ENCODE assay signal across 8 cellular contexts in genomic region chr9:136631038-136632000, GRCh38. TPM values are rescaled to one million over a fixed set of nuclear protein-coding genes. Genes with fewer than 3 reads are reported as not detected.
DNase-seq lines count a peak whose midpoint lies in the region; ATAC-seq, FAIRE-seq and TF ChIP-seq lines count a peak whose summit lies in the region.

No MANE protein-coding gene starts in this region.

- peaks cover 0 to 33% (median 6%) of the 10 kb centered on the region in 4 donors for H3K4me1 ChIP-seq in right lobe of liver

- peak; percentile 78 to 92 (median 86) for TF ChIP-seq CTCF in right lobe of liver (IDR thresholded peaks at IDR 0.05)

- H3K36me3 ChIP-seq in right lobe of liver = no peaks in the 10 kb centered on the region

- ATAC-seq in right lobe of liver (peak; percentile 63 to 77 (median 70)), HG03025 (IDR thresholded peaks at IDR 0.05; ENCODE audit: low FRiP score, unreplicated experiment) (no peak)

- H3K27ac ChIP-seq in right lobe of liver = no peak overlapping the region

- no peaks in the 10 kb centered on the region for H3K27me3 ChIP-seq in right lobe of liver

- peak; percentile 81 for DNase-seq in A172 (ENCODE audit: low spot score)
- DNase-seq in GM19239 (ENCODE audit: insufficient read length, low spot score) = peak; percentile 82
- DNase-seq in NCI-H446 (lab: John Stamatoyannopoulos, UW) = peak; percentile 33 to 36
- DNase-seq in activated CD4-positive, alpha-beta T cell treated with anti-CD3 and anti-CD28 coated beads for 4 hours = peak; percentile 70 to 82
- DNase-seq in cerebellum (ENCODE audit: low spot score) = peak; percentile 74
- DNase-seq in right lobe of liver = peak; percentile 81 to 83 (median 82)
- DNase-seq in stimulated activated CD4-positive, alpha-beta T cell treated with anti-CD3 and anti-CD28 coated beads, TNF-alpha, amount 100 ng/mL, for 4 hours (ENCODE audit: low read depth in 3 of 3) = peak; percentile 42 to 64 (median 43)

- no peak overlapping the region for H3K4me3 ChIP-seq in right lobe of liver

- no peak for TF ChIP-seq POLR2A in right lobe of liver (IDR thresholded peaks at IDR 0.05)

- FAIRE-seq in GM19239 (lab: Jason Lieb, UNC) = no peak

- intact Hi-C loops in right lobe of liver (cut with DNase I) = loop anchor here in 1 of 2 donors (2.0 kb wide), 1 partner anchor 141 kb away; no protein-coding TSS in a partner anchor

- no peaks in the 10 kb centered on the region for H3K9me3 ChIP-seq in right lobe of liver

- 40% methylated on average over 31 of the region's 31 CpGs for WGBS in right lobe of liver (ENCODE audit: insufficient coverage, low coverage, low lambda C conversion rate, missing lambda C conversion rate)

RNA-seq across cellular contexts. Expression of gene EGFL7, which starts 31.4 kb away (rescaled TPM):
- total RNA-seq in A172 (2014; rRNA removed; shearing (Covaris generic)) = 110 and 127 TPM in 2 replicates
- total RNA-seq in cerebellum (11.6 TPM), right lobe of liver (10 to 100 TPM; 26.7 to 54.2 (median 45.8) TPM)

RNA-seq across cellular contexts. Expression of gene AGPAT2, which starts 55.9 kb away (rescaled TPM):
- 79.4 and 88.8 TPM in 2 replicates for total RNA-seq in A172 (2014; rRNA removed; shearing (Covaris generic))
- total RNA-seq in cerebellum (2.8 TPM), right lobe of liver (100 to 1,000 TPM; 117 to 379 (median 184) TPM)

Comparison
In these comparisons a context has a peak if more than half of its experiments do, and no peak if none do; other contexts are left out.
1. RNA of gene AGPAT2, which starts 55.9 kb away (total RNA-seq): 117 to 379 TPM in right lobe of liver and 79.4 to 88.8 TPM in A172; 2.8 TPM in cerebellum (single experiment); every median in the first group is over 10 times any median in the second.
2. Peak in every context shown above with its lines, with median percentiles within 50 percentile points of each other: DNase-seq.